ENCODE assay signal across 8 cellular contexts in genomic region chr15:64836023-64836536, GRCh38. TPM values are rescaled to one million over a fixed set of nuclear protein-coding genes. Genes with fewer than 3 reads are reported as not detected.
A peak's percentile ranks its signal among the peaks of the same experiment; 100 is the strongest.
DNase-seq lines count a peak whose midpoint lies in the region; ATAC-seq, FAIRE-seq and TF ChIP-seq lines count a peak whose summit lies in the region.

No MANE protein-coding gene starts in this region.

- TF ChIP-seq CTCF in D721Med (IDR thresholded peaks at IDR 0.05; ENCODE audit: insufficient read depth, missing control alignments), result no peak

- H3K9me3 ChIP-seq in CD8-positive, alpha-beta memory T cell (ENCODE audit: low read length), result no peaks in the 10 kb centered on the region
- H3K9me3 ChIP-seq in Karpas-422 (ENCODE audit: low read length), result no peaks in the 10 kb centered on the region

- H3K36me3 Mint-ChIP-seq in CD8-positive, alpha-beta memory T cell, result no peaks in the 10 kb centered on the region
- H3K36me3 Mint-ChIP-seq in natural killer cell treated with Interleukin-12 subunit alpha and Interleukin-12 subunit beta and Interleukin-15 and Interleukin-18, amount 100 ng/mL, for 72 hours, result no peaks in the 10 kb centered on the region

- H3K27me3 Mint-ChIP-seq in CD8-positive, alpha-beta memory T cell, result peaks cover 0 to 1% of the 10 kb centered on the region in 2 donors
- H3K27me3 Mint-ChIP-seq in natural killer cell treated with Interleukin-12 subunit alpha and Interleukin-12 subunit beta and Interleukin-15 and Interleukin-18, amount 100 ng/mL, for 72 hours, result no peaks in the 10 kb centered on the region

- no peak for ATAC-seq in natural killer cell treated with Interleukin-12 subunit alpha and Interleukin-12 subunit beta and Interleukin-15 and Interleukin-18, amount 100 ng/mL, for 72 hours
- no peak for ATAC-seq in HG03097 (IDR thresholded peaks at IDR 0.05; ENCODE audit: low FRiP score, unreplicated experiment)

- CTCF ChIA-PET in CD8-positive, alpha-beta memory T cell (lab: Charles Lee), result interaction anchor here (0.8 to 5.2 kb wide), 22 partner anchors 10 to 449 kb away, joined by 3 to 62 read pairs (median 5); partner anchors contain the start of genes ANKDD1A, PIF1 and TRIP4

- H3K4me3 Mint-ChIP-seq in CD8-positive, alpha-beta memory T cell, result peak overlapping the region; percentile 11 to 70 (median 52)
- peak overlapping the region; percentile 79 for H3K4me3 Mint-ChIP-seq in natural killer cell treated with Interleukin-12 subunit alpha and Interleukin-12 subunit beta and Interleukin-15 and Interleukin-18, amount 100 ng/mL, for 72 hours

- no peaks in the 10 kb centered on the region for H3K9me3 Mint-ChIP-seq in CD8-positive, alpha-beta memory T cell
- H3K9me3 Mint-ChIP-seq in natural killer cell treated with Interleukin-12 subunit alpha and Interleukin-12 subunit beta and Interleukin-15 and Interleukin-18, amount 100 ng/mL, for 72 hours, result peaks cover 3% of the 10 kb centered on the region

- H2AFZ ChIP-seq in Karpas-422 (ENCODE audit: low read length), result peak overlapping the region; percentile 31; the same call in 1 of the 2 replicates

- no peak for FAIRE-seq in D721Med (lab: Jason Lieb, UNC)

- H3K27ac Mint-ChIP-seq in CD8-positive, alpha-beta memory T cell, result peak overlapping the region; percentile 1 to 88 (median 78)
- peak overlapping the region; percentile 85 to 87 for H3K27ac Mint-ChIP-seq in natural killer cell treated with Interleukin-12 subunit alpha and Interleukin-12 subunit beta and Interleukin-15 and Interleukin-18, amount 100 ng/mL, for 72 hours

- H3K79me2 ChIP-seq in Karpas-422 (ENCODE audit: low read length), result no peaks in the 10 kb centered on the region

- no peaks in the 10 kb centered on the region for H3K27me3 ChIP-seq in CD8-positive, alpha-beta memory T cell (ENCODE audit: insufficient read depth, low read length, poor library complexity, severe bottlenecking)
- H3K27me3 ChIP-seq in Karpas-422 (ENCODE audit: low read length), result no peaks in the 10 kb centered on the region

- H3K27ac ChIP-seq in CD8-positive, alpha-beta memory T cell (ENCODE audit: low read depth, low read length), result no peak overlapping the region
- H3K27ac ChIP-seq in Karpas-422 (ENCODE audit: low read length), result no peak overlapping the region

- H3K4me1 Mint-ChIP-seq in CD8-positive, alpha-beta memory T cell, result peaks cover 45 to 54% (median 51%) of the 10 kb centered on the region in 3 donors
- peaks cover 44 to 55% of the 10 kb centered on the region in 2 donors for H3K4me1 Mint-ChIP-seq in natural killer cell treated with Interleukin-12 subunit alpha and Interleukin-12 subunit beta and Interleukin-15 and Interleukin-18, amount 100 ng/mL, for 72 hours (ENCODE audit: low read depth in 2 of 2)

- no peaks in the 10 kb centered on the region for H3K36me3 ChIP-seq in CD8-positive, alpha-beta memory T cell (ENCODE audit: insufficient read depth, low read length)
- H3K36me3 ChIP-seq in Karpas-422 (ENCODE audit: insufficient read depth, low read length), result no peaks in the 10 kb centered on the region

- H4K20me1 ChIP-seq in Karpas-422 (ENCODE audit: insufficient read depth, low read depth, low read length), result no peaks in the 10 kb centered on the region

- POLR2A ChIA-PET in CD8-positive, alpha-beta memory T cell (lab: Charles Lee), result interaction anchor here (0.5 to 1.4 kb wide), 3 partner anchors 10 to 58 kb away, joined by 5 to 17 read pairs (median 13); partner anchors contain the start of gene PIF1

- peak overlapping the region; percentile 43 for H3K4me2 ChIP-seq in Karpas-422 (ENCODE audit: low read depth, low read length, poor library complexity, severe bottlenecking)

- DNase-seq in CD8-positive, alpha-beta memory T cell, result no peak
- no peak for DNase-seq in Karpas-422
- DNase-seq in dermis blood vessel endothelial cell, result peak; percentile 31
- DNase-seq in natural killer cell treated with Interleukin-12 subunit alpha and Interleukin-12 subunit beta and Interleukin-15 and Interleukin-18, amount 100 ng/mL, for 72 hours (ENCODE audit: low spot score), result no peak
- DNase-seq in NCI-H446 treated with DMSO at 0.1 percent for 48 hours (lab: John Stamatoyannopoulos, UW), result no peak
- DNase-seq in D721Med (ENCODE audit: insufficient read length, low spot score), result no peak
- DNase-seq in NCI-H1436 (lab: John Stamatoyannopoulos, UW), result no peak

- H3K4me1 ChIP-seq in CD8-positive, alpha-beta memory T cell (ENCODE audit: insufficient read depth, low read length), result peaks cover 53% of the 10 kb centered on the region
- peaks cover 15% of the 10 kb centered on the region for H3K4me1 ChIP-seq in Karpas-422 (ENCODE audit: low read length)

- H3K4me3 ChIP-seq in CD8-positive, alpha-beta memory T cell (ENCODE audit: low read length), result no peak overlapping the region
- no peak overlapping the region for H3K4me3 ChIP-seq in Karpas-422 (ENCODE audit: low read length)

- H3K9ac ChIP-seq in Karpas-422 (ENCODE audit: low read length), result peak overlapping the region; percentile 23; the same call in 1 of the 2 replicates

- H3K9me2 ChIP-seq in Karpas-422 (replicated peaks; ENCODE audit: insufficient read depth, low read length), result no peaks in the 10 kb centered on the region

RNA-seq across cellular contexts. Expression of gene PLEKHO2, which starts 5.6 kb away (rescaled TPM):
- total RNA-seq in CD8-positive, alpha-beta memory T cell, result 10 to 100 TPM; 15.8 to 16.1 TPM
- 33.3 TPM for polyA plus RNA-seq in CD8-positive, alpha-beta memory T cell
- total RNA-seq in Karpas-422 (2014; rRNA removed; shearing (Covaris generic); ENCODE audit: low replicate concordance), result 10.1 and 18.0 TPM in 2 replicates
- total RNA-seq in dermis blood vessel endothelial cell, result 61.3 and 65.9 TPM in 2 replicates
- 10 to 100 TPM; 31.2 to 47.2 TPM for total RNA-seq in natural killer cell treated with Interleukin-12 subunit alpha and Interleukin-12 subunit beta and Interleukin-15 and Interleukin-18, amount 100 ng/mL, for 72 hours

RNA-seq across cellular contexts. Expression of gene PIF1, which starts 10.6 kb away (rescaled TPM):
- 10 to 100 TPM; 14.6 to 14.7 TPM for total RNA-seq in CD8-positive, alpha-beta memory T cell
- polyA plus RNA-seq in CD8-positive, alpha-beta memory T cell, result 0.25 TPM
- 18.6 and 60.0 TPM in 2 replicates for total RNA-seq in Karpas-422 (2014; rRNA removed; shearing (Covaris generic); ENCODE audit: low replicate concordance)
- 5.4 and 16.5 TPM in 2 replicates for total RNA-seq in dermis blood vessel endothelial cell
- total RNA-seq in natural killer cell treated with Interleukin-12 subunit alpha and Interleukin-12 subunit beta and Interleukin-15 and Interleukin-18, amount 100 ng/mL, for 72 hours, result 10 to 100 TPM; 24.7 to 91.9 TPM
